ENCODE assay signal across 8 cellular contexts in genomic region chr14:85334316-85334715, GRCh38.
"Had no signal": no experiment of that assay in that cellular context is flagged by ENCODE, and none has a peak within 500 bp of the region (broad histone marks: within the 10 kb centered on the region; RNA-seq: fewer than 3 reads in every experiment).

No MANE protein-coding gene starts in this region.

- ATAC-seq: HCT116, K562 had no signal

- H3K4me3 ChIP-seq: GM23248, HAP-1, K562 had no signal

- DNase-seq: GM23248, GOT3, H7, HFFc6, IMR-90 had no signal
